ENCODE assay signal across 21 cellular contexts in the genomic region with DNA sequence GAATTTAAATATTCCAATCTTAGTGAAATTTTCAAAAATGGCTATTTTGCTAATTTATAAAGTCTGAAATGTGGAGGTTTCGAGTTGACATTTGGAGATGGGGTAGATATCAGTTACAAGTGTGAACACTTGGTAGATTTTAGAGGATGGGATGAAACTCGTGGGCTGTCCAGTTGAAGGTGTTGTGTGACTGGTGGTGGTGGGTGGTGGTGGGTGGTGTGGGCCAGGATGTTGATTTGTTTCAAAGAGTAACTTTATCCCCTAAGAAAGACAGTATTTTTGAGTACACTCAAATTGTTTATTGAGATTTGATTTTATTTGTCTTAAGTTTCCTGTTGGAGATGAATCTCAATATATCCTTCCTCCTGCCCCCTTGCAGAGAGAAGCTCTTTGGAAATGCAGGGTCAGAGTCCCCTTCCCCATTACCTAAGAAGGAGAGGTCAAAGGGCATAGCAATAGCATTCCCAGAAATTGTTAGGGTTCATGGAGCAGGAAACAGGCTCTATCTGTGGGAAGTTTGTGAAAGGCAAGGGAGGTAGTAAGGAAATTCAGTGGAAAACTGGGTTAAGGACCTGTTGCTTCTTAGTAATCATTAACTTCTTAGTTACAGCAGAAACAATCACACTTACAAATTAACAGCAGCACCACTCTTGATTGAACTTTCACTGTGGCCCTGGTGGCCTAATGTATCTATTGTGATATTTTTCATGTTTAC.
DNase-seq lines count a peak whose midpoint lies in the region; ATAC-seq, FAIRE-seq and TF ChIP-seq lines count a peak whose summit lies in the region.
"Had no signal": no experiment of that assay in that cellular context is flagged by ENCODE, and none has a peak within 500 bp of the region (broad histone marks: within the 10 kb centered on the region; RNA-seq: fewer than 3 reads in every experiment).

No MANE protein-coding gene starts in this region.

- ATAC-seq in left lobe of liver (peak; percentile 44), pancreas (peak in 2 of 4 donors; percentile 20 to 24), GM18867 (IDR thresholded peaks at IDR 0.05; ENCODE audit: unreplicated experiment) (no peak)
- ATAC-seq in naive thymus-derived CD4-positive, alpha-beta T cell = no peak
- ATAC-seq: effector memory CD8-positive, alpha-beta T cell; stimulated activated naive CD8-positive, alpha-beta T cell treated with anti-CD3 and anti-CD28 coated beads, Interleukin-15, Interleukin-2, amounts not matched to agents 100 U/mL and 50 U/mL, for 24 hours had no signal

- CTCF ChIA-PET in Caco-2 (lab: Charles Lee) = no interaction called here
- CTCF ChIA-PET in naive thymus-derived CD4-positive, alpha-beta T cell (lab: Charles Lee) = no interaction called here

- H3K9ac ChIP-seq in colonic mucosa (ENCODE audit: low read depth in 2 of 2, low read length in 2 of 2) (no peak overlapping the region), MM.1S (ENCODE audit: low read length) (no peak overlapping the region)

- DNase-seq in Caco-2 = no peak
- no peak for DNase-seq in colonic mucosa
- DNase-seq in left lobe of liver (ENCODE audit: low spot score) = no peak
- DNase-seq in pancreas = no peak
- no peak for DNase-seq in NCI-H345 treated with DMSO at 0.1 percent for 48 hours (lab: John Stamatoyannopoulos, UW; ENCODE audit: unreplicated experiment)
- no peak for DNase-seq in MM.1S
- DNase-seq in naive thymus-derived CD4-positive, alpha-beta T cell = no peak
- DNase-seq: activated CD4-positive, alpha-beta T cell treated with anti-CD3 and anti-CD28 coated beads, Interleukin-2, amount 50 U/mL, for 1 hour; BE2C; effector memory CD8-positive, alpha-beta T cell; NCI-H1694 treated with DMSO at 0.1 percent for 48 hours; NCI-H69; retina; spleen; stimulated activated CD4-positive, alpha-beta T cell treated with anti-CD3 and anti-CD28 coated beads, Interleukin-4, amount 100 ng/mL, for 24 hours; stimulated activated naive CD8-positive, alpha-beta T cell treated with anti-CD3 and anti-CD28 coated beads, Interleukin-15, Interleukin-2, amounts not matched to agents 100 U/mL and 50 U/mL, for 24 hours had no signal

- H3K9me3 Mint-ChIP-seq in Caco-2 (ENCODE audit: unreplicated experiment) = no peaks in the 10 kb centered on the region
- no peaks in the 10 kb centered on the region for H3K9me3 Mint-ChIP-seq in naive thymus-derived CD4-positive, alpha-beta T cell
- H3K9me3 Mint-ChIP-seq: activated T-helper 2 cell treated with anti-CD3 and anti-CD28 coated beads, Interferon-gamma antibody, Interleukin-2, Interleukin-4, amounts not matched to agents 10 μg/mL and 5 μg/mL and 100 μg/mL, durations not matched to agents 14 hours and 24 hours and 36 hours; effector memory CD8-positive, alpha-beta T cell; T-helper 1 cell treated with Interleukin-12 subunit alpha and Interleukin-12 subunit beta and Interleukin-4 antibody, amounts not matched to agents 30 μg/mL and 1 μg/mL, for 36 hours had no signal

- peaks cover 46% of the 10 kb centered on the region for H3K36me3 Mint-ChIP-seq in Caco-2 (ENCODE audit: insufficient read depth, unreplicated experiment)
- no peaks in the 10 kb centered on the region for H3K36me3 Mint-ChIP-seq in naive thymus-derived CD4-positive, alpha-beta T cell

- TF ChIP-seq CTCF in Caco-2 (IDR thresholded peaks at IDR 0.05; ENCODE audit: insufficient read depth in 1 of 2, low read depth in 1 of 2, low read length in 1 of 2, severe bottlenecking in 1 of 2, unreplicated experiment in 1 of 2) = no peak
- no peak for TF ChIP-seq CTCF in colonic mucosa (IDR thresholded peaks at IDR 0.05)
- TF ChIP-seq CTCF in pancreas (IDR thresholded peaks at IDR 0.05) = no peak
- no peak for TF ChIP-seq CTCF in MM.1S (IDR thresholded peaks at IDR 0.05; ENCODE audit: low read length)

- H3F3A ChIP-seq in MM.1S (ENCODE audit: insufficient read depth, low read length) = no peaks in the 10 kb centered on the region

- intact Hi-C loops in Caco-2 (cut with micrococcal nuclease; ENCODE audit: unreplicated experiment) = no loop called here
- intact Hi-C loops in colonic mucosa (cut with DNase I) = no loop called here
- intact Hi-C loops in pancreas (cut with DNase I) = no loop called here
- intact Hi-C loops in naive thymus-derived CD4-positive, alpha-beta T cell (cut with micrococcal nuclease) = no loop called here

- no peak overlapping the region for H3K4me3 Mint-ChIP-seq in Caco-2 (ENCODE audit: unreplicated experiment)
- no peak overlapping the region for H3K4me3 Mint-ChIP-seq in naive thymus-derived CD4-positive, alpha-beta T cell
- H3K4me3 Mint-ChIP-seq: effector memory CD8-positive, alpha-beta T cell; T-helper 1 cell treated with Interleukin-12 subunit alpha and Interleukin-12 subunit beta and Interleukin-4 antibody, amounts not matched to agents 30 μg/mL and 1 μg/mL, for 36 hours had no signal

- no peak overlapping the region for H2AFZ ChIP-seq in MM.1S (ENCODE audit: low read length)

- H3K4me1 ChIP-seq in Caco-2 (peaks cover 33% of the 10 kb centered on the region), colonic mucosa (no peaks in the 10 kb centered on the region), pancreas (peaks cover 0 to 32% (median 24%) of the 10 kb centered on the region in 3 donors), MM.1S (ENCODE audit: low read length) (no peaks in the 10 kb centered on the region)
- H3K4me1 ChIP-seq in naive thymus-derived CD4-positive, alpha-beta T cell (ENCODE audit: control insufficient read depth in 2 of 2, insufficient read depth in 2 of 2, low read length in 2 of 2) = no peaks in the 10 kb centered on the region

- no peaks in the 10 kb centered on the region; the same call in 1 of the 2 replicates for H3K36me3 ChIP-seq in Caco-2 (ENCODE audit: control insufficient read depth, insufficient read depth, low read length)
- H3K36me3 ChIP-seq in colonic mucosa = no peaks in the 10 kb centered on the region
- no peaks in the 10 kb centered on the region for H3K36me3 ChIP-seq in pancreas
- H3K36me3 ChIP-seq in MM.1S (replicated peaks; ENCODE audit: insufficient read depth, low read length) = no peaks in the 10 kb centered on the region
- H3K36me3 ChIP-seq in naive thymus-derived CD4-positive, alpha-beta T cell (ENCODE audit: control insufficient read depth in 2 of 3, insufficient read depth in 3 of 3, low read length in 3 of 3) = no peaks in the 10 kb centered on the region
- H3K36me3 ChIP-seq: BE2C, spleen had no signal

- H3K79me2 ChIP-seq in MM.1S (ENCODE audit: low read length) = no peaks in the 10 kb centered on the region

- no peaks in the 10 kb centered on the region for H3K9me2 ChIP-seq in MM.1S (replicated peaks; ENCODE audit: insufficient read depth, low read length)

- no TSS peak for BruUV-seq in Caco-2 (replicated peaks; lab: Mats Ljungman, UMichigan)

- peak overlapping the region; percentile 39 for H3K27ac ChIP-seq in colonic mucosa
- H3K27ac ChIP-seq in pancreas = peak overlapping the region in 3 of 4 donors; percentile 6 to 78 (median 73)
- no peak overlapping the region for H3K27ac ChIP-seq in MM.1S (ENCODE audit: low read length)
- no peak overlapping the region for H3K27ac ChIP-seq in naive thymus-derived CD4-positive, alpha-beta T cell (ENCODE audit: low read depth, low read length)
- H3K27ac ChIP-seq: spleen, tibial nerve had no signal

- no peak overlapping the region for H3K4me2 ChIP-seq in MM.1S (ENCODE audit: low read depth, low read length)

- H3K27ac Mint-ChIP-seq in Caco-2 (ENCODE audit: unreplicated experiment) = peak overlapping the region; percentile 46
- H3K27ac Mint-ChIP-seq in naive thymus-derived CD4-positive, alpha-beta T cell = no peak overlapping the region
- H3K27ac Mint-ChIP-seq: activated T-helper 2 cell treated with anti-CD3 and anti-CD28 coated beads, Interferon-gamma antibody, Interleukin-2, Interleukin-4, amounts not matched to agents 10 μg/mL and 5 μg/mL and 100 μg/mL, durations not matched to agents 14 hours and 24 hours and 36 hours; effector memory CD8-positive, alpha-beta T cell; T-helper 1 cell treated with Interleukin-12 subunit alpha and Interleukin-12 subunit beta and Interleukin-4 antibody, amounts not matched to agents 30 μg/mL and 1 μg/mL, for 36 hours had no signal

- no peaks in the 10 kb centered on the region for H3K27me3 Mint-ChIP-seq in Caco-2 (ENCODE audit: insufficient read depth, unreplicated experiment)
- peaks cover 0 to 4% (median 0%) of the 10 kb centered on the region in 5 donors for H3K27me3 Mint-ChIP-seq in naive thymus-derived CD4-positive, alpha-beta T cell

- 86 to 87% methylated on average over 2 of the region's 2 CpGs for WGBS in pancreas, 2 donors

- FAIRE-seq in pancreas (lab: Jason Lieb, UNC) = no peak
- FAIRE-seq: A204.1 had no signal

- peaks cover 46% of the 10 kb centered on the region for H3K4me1 Mint-ChIP-seq in Caco-2 (ENCODE audit: low read depth, unreplicated experiment)
- H3K4me1 Mint-ChIP-seq in naive thymus-derived CD4-positive, alpha-beta T cell = no peaks in the 10 kb centered on the region

- H3K9me3 ChIP-seq in Caco-2 (no peaks in the 10 kb centered on the region), colonic mucosa (no peaks in the 10 kb centered on the region), pancreas (no peaks in the 10 kb centered on the region), MM.1S (replicated peaks; ENCODE audit: insufficient read depth, low read length) (no peaks in the 10 kb centered on the region)
- no peaks in the 10 kb centered on the region for H3K9me3 ChIP-seq in naive thymus-derived CD4-positive, alpha-beta T cell (ENCODE audit: control insufficient read depth in 2 of 3, low read length in 3 of 3)
- H3K9me3 ChIP-seq: BE2C, spleen, tibial nerve had no signal

- H3K27me3 ChIP-seq in Caco-2 (replicated peaks; ENCODE audit: control insufficient read depth, insufficient read depth, low read length) = no peaks in the 10 kb centered on the region
- no peaks in the 10 kb centered on the region for H3K27me3 ChIP-seq in colonic mucosa
- no peaks in the 10 kb centered on the region for H3K27me3 ChIP-seq in pancreas
- H3K27me3 ChIP-seq in MM.1S (replicated peaks; ENCODE audit: insufficient read depth, low read length) = no peaks in the 10 kb centered on the region
- no peaks in the 10 kb centered on the region for H3K27me3 ChIP-seq in naive thymus-derived CD4-positive, alpha-beta T cell (ENCODE audit: control insufficient read depth in 2 of 2, insufficient read depth in 2 of 2, low read length in 2 of 2)
- H3K27me3 ChIP-seq: BE2C, spleen, tibial nerve had no signal

- no peak overlapping the region for H3K4me3 ChIP-seq in Caco-2 (ENCODE audit: low read depth, low read length)
- H3K4me3 ChIP-seq in colonic mucosa = no peak overlapping the region
- no peak overlapping the region for H3K4me3 ChIP-seq in pancreas
- H3K4me3 ChIP-seq in MM.1S (ENCODE audit: low read length) = no peak overlapping the region
- no peak overlapping the region for H3K4me3 ChIP-seq in naive thymus-derived CD4-positive, alpha-beta T cell (ENCODE audit: low read length)
- H3K4me3 ChIP-seq: spleen, tibial nerve had no signal

- H4K20me1 ChIP-seq in MM.1S (ENCODE audit: insufficient read depth, low read length) = no peaks in the 10 kb centered on the region

- POLR2A ChIA-PET in Caco-2 (lab: Charles Lee) = no interaction called here
- POLR2A ChIA-PET in naive thymus-derived CD4-positive, alpha-beta T cell (lab: Charles Lee) = no interaction called here

Comparison
In these comparisons a context has a peak if more than half of its experiments do, and no peak if none do; other contexts are left out.
1. H3K27ac ChIP-seq: peak in colonic mucosa (single experiment) and pancreas (3 of 4); none in MM.1S (single experiment) and naive thymus-derived CD4-positive, alpha-beta T cell (single experiment).